In genomic region chr3:129705274-129705673, GRCh38 we compare ENCODE assay signal across 20 cellular contexts.
"Had no signal": no experiment of that assay in that cellular context is flagged by ENCODE, and none has a peak within 500 bp of the region (broad histone marks: within the 10 kb centered on the region; RNA-seq: fewer than 3 reads in every experiment).

No MANE protein-coding gene starts in this region.

- H3K9me3 ChIP-seq: esophagus squamous epithelium, left ventricle myocardium inferior, lower lobe of right lung, pancreas had no signal

- H3K4me3 ChIP-seq: esophagus squamous epithelium, left ventricle myocardium inferior, lower lobe of right lung, pancreas had no signal

- H3K9me3 Mint-ChIP-seq: dendritic cell treated with granulocyte-macrophage colony-stimulating factor and Interleukin-4, amounts not matched to agents 40 ng/mL and 50 ng/mL, for 4 days; effector memory CD8-positive, alpha-beta T cell; immature natural killer cell; memory B cell; mesothelial cell of epicardium; natural killer cell had no signal

- H3K27ac ChIP-seq: esophagus squamous epithelium, left ventricle myocardium inferior, lower lobe of right lung, pancreas had no signal

- H3K36me3 ChIP-seq: esophagus squamous epithelium, left ventricle myocardium inferior, lower lobe of right lung, pancreas had no signal

- H3K27ac Mint-ChIP-seq: dendritic cell treated with granulocyte-macrophage colony-stimulating factor and Interleukin-4, amounts not matched to agents 40 ng/mL and 50 ng/mL, for 4 days; immature natural killer cell; memory B cell; mesothelial cell of epicardium; natural killer cell; progenitor cell of endocrine pancreas had no signal

- ATAC-seq: effector memory CD8-positive, alpha-beta T cell; left cardiac atrium; lower lobe of right lung; natural killer cell; pancreas; right cardiac atrium had no signal

- H3K4me1 ChIP-seq: left ventricle myocardium inferior, lower lobe of right lung, pancreas had no signal

- H3K4me1 Mint-ChIP-seq: immature natural killer cell, natural killer cell had no signal

- H3K27me3 Mint-ChIP-seq: dendritic cell treated with granulocyte-macrophage colony-stimulating factor and Interleukin-4, amounts not matched to agents 40 ng/mL and 50 ng/mL, for 4 days; effector memory CD8-positive, alpha-beta T cell; memory B cell; progenitor cell of endocrine pancreas had no signal

- H3K4me3 Mint-ChIP-seq: dendritic cell treated with granulocyte-macrophage colony-stimulating factor and Interleukin-4, amounts not matched to agents 40 ng/mL and 50 ng/mL, for 4 days; effector memory CD8-positive, alpha-beta T cell; immature natural killer cell; memory B cell; mesothelial cell of epicardium; natural killer cell had no signal

- H3K36me3 Mint-ChIP-seq: immature natural killer cell, natural killer cell had no signal

- H3K27me3 ChIP-seq: esophagus squamous epithelium, pancreas had no signal

- DNase-seq: effector memory CD8-positive, alpha-beta T cell; esophagus squamous epithelium; foreskin fibroblast; immature natural killer cell; left cardiac atrium; left ventricle myocardium inferior; lower lobe of right lung; natural killer cell; occipital lobe; pancreas; right cardiac atrium; small intestine; stimulated activated CD4-positive, alpha-beta T cell treated with anti-CD3 and anti-CD28 coated beads, Interleukin-12 subunit alpha, Interleukin-12 subunit beta, amount 100 ng/mL, for 4 hours; stimulated activated naive CD4-positive, alpha-beta T cell treated with Interleukin-2 at 50 U/mL for 16 hours; trophoblast cell had no signal

- FAIRE-seq: keratinocyte, pancreas, small intestine had no signal
